Comparison of ENCODE assay signal across 9 cellular contexts in the genomic region with DNA sequence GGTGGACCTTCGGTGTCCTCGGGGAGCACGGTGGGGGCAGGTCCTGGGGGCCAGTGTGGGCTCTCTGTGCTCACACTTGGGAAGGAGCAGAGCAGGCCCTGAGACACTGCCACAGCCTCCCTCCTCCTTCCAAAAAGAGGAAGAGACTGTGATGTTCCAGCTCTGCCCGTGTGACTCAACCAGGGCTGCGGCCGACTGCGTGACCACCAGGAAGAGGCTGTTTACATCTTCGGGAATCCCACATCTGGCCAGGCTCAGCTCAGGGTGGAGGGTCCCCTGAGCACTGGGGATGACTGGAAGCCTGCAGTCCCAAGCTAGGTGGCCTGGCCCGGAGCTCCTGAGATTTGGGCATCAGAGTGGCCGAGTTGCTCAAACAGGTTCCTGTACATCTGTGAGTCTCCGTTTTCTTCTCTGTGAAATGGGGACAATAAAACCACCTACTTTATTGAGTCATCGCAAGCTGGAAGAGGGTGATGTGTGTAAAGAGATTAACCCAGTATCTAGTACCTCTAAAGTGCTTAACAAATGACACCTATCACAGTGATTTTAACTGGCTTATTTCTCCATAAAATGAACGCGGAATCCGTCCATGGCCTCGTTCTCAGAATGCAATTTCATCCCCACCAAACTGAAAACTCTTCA.
DNase-seq lines count a peak whose midpoint lies in the region; ATAC-seq and TF ChIP-seq lines count a peak whose summit lies in the region.
"Had no signal": no experiment of that assay in that cellular context is flagged by ENCODE, and none has a peak within 500 bp of the region (broad histone marks: within the 10 kb centered on the region; RNA-seq: fewer than 3 reads in every experiment).

No MANE protein-coding gene starts in this region.

- H3K9me3 Mint-ChIP-seq in progenitor cell of endocrine pancreas (ENCODE audit: low read depth): peaks cover 3% of the 10 kb centered on the region

- H3K27ac Mint-ChIP-seq in progenitor cell of endocrine pancreas: no peak overlapping the region

- peaks cover 9% of the 10 kb centered on the region for H3K27me3 Mint-ChIP-seq in progenitor cell of endocrine pancreas

- peak; percentile 38 for DNase-seq in activated CD8-positive, alpha-beta memory T cell treated with anti-CD3 and anti-CD28 coated beads, Interleukin-2, amount 50 U/mL, for 48 hours
- DNase-seq in activated CD8-positive, alpha-beta memory T cell treated with anti-CD3 and anti-CD28 coated beads, Interleukin-2, amount 50 U/mL, for 4 hours: no peak
- DNase-seq in epidermal melanocyte (ENCODE audit: insufficient read length, low spot score) (peak; percentile 8), midbrain (lab: John Stamatoyannopoulos, UW) (peak; percentile 7), ureter (ENCODE audit: low spot score) (peak; percentile 61), activated gamma-delta T cell treated with Interleukin-2 at 50 U/mL for 16 hours (no peak), progenitor cell of endocrine pancreas (ENCODE audit: low spot score, unreplicated experiment) (no peak)
- DNase-seq: stimulated activated CD4-positive, alpha-beta T cell treated with anti-CD3 and anti-CD28 coated beads, Interleukin-4, amount 100 ng/mL, for 24 hours had no signal

- H3K4me1 Mint-ChIP-seq in progenitor cell of endocrine pancreas (ENCODE audit: low read depth): no peaks in the 10 kb centered on the region

- no peaks in the 10 kb centered on the region for H3K36me3 Mint-ChIP-seq in progenitor cell of endocrine pancreas (ENCODE audit: insufficient read depth)

- no peak for ATAC-seq in HG03457 (IDR thresholded peaks at IDR 0.05; ENCODE audit: unreplicated experiment)

- TF ChIP-seq CTCF in progenitor cell of endocrine pancreas (IDR thresholded peaks at IDR 0.05; ENCODE audit: unreplicated experiment): no peak

- no peak overlapping the region for H3K4me3 Mint-ChIP-seq in progenitor cell of endocrine pancreas (ENCODE audit: low read depth)

Comparison
In these comparisons a context has a peak if more than half of its experiments do, and no peak if none do; other contexts are left out.
1. DNase-seq: peak in activated CD8-positive, alpha-beta memory T cell treated with anti-CD3 and anti-CD28 coated beads, Interleukin-2, amount 50 U/mL, for 48 hours (single experiment), epidermal melanocyte (single experiment), midbrain (single experiment) and ureter (single experiment); none in activated CD8-positive, alpha-beta memory T cell treated with anti-CD3 and anti-CD28 coated beads, Interleukin-2, amount 50 U/mL, for 4 hours (single experiment), activated gamma-delta T cell treated with Interleukin-2 at 50 U/mL for 16 hours (single experiment) and progenitor cell of endocrine pancreas (single experiment).